ENCODE assay signal across 2 cellular contexts in the genomic region with DNA sequence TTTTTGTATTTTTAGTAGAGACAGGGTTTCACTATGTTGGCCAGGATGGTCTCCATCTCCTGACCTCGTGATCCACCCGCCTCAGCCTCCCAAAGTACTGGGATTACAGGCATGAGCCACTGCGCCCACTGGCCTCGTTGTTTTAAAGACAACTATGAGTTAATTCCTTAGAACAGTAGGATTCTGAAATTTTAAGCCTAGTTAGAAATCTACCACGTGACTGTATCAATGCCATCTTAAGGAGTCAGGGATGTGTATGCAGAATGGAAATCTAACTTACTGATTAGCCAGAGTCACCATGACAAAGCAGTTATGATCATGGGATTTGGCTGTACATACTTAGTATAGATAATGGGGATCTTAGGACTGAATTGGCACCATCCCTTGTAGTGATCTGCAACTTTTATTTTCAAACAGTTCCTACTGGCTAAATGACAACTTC.
TF ChIP-seq lines count a peak whose summit lies in the region.

No MANE protein-coding gene starts in this region.

TF ChIP-seq in IMR-90, 13 proteins besides CTCF, POLR2A, EP300 and RAD21:
- TF ChIP-seq NFE2L2 (IDR thresholded peaks at IDR 0.05; ENCODE audit: low read depth, low read length) (peak; percentile 94), MAZ (IDR thresholded peaks at IDR 0.05; ENCODE audit: borderline replicate concordance, low read depth, low read length) (no peak), CEBPB (IDR thresholded peaks at IDR 0.05; ENCODE audit: low read depth, low read length) (no peak), MAFK (IDR thresholded peaks at IDR 0.05; ENCODE audit: low read depth, low read length) (peak; percentile 17; the same call in 1 of the 2 replicates)
TF ChIP-seq in IMR-90: peak in this region for 2.

TF ChIP-seq in K562, 482 proteins besides CTCF, POLR2A, EP300 and RAD21 (continues in another document):
- TF ChIP-seq ELF1 (tag; IDR thresholded peaks at IDR 0.05) (peak; percentile 33; the same call in 1 of the 2 replicates), ZNF324 (CRISPR knock-in tag; IDR thresholded peaks at IDR 0.05) (no peak), ZNF253 (CRISPR knock-in tag; conservative IDR thresholded peaks at IDR 0.05) (no peak), TOE1 (IDR thresholded peaks at IDR 0.05; ENCODE audit: borderline replicate concordance) (peak; percentile 96), TOE1 (CRISPR knock-in tag; IDR thresholded peaks at IDR 0.05; ENCODE audit: borderline replicate concordance, low read depth) (no peak), SMAD3 (CRISPR knock-in tag; conservative IDR thresholded peaks at IDR 0.05) (0 out of 2 replicates have a peak, but pooled peaks have one; percentile 2), KLF6 (CRISPR knock-in tag; IDR thresholded peaks at IDR 0.05; ENCODE audit: borderline replicate concordance) (peak; percentile 75; the same call in 1 of the 2 replicates), FOXM1 (IDR thresholded peaks at IDR 0.05; ENCODE audit: low read depth) (no peak), FOXM1 (CRISPR knock-in tag; IDR thresholded peaks at IDR 0.05; ENCODE audit: low read depth) (no peak), FOSL1 (tag; conservative IDR thresholded peaks at IDR 0.05) (peak; percentile 65), DPF2 (IDR thresholded peaks at IDR 0.05) (peak; percentile 81), MTA3 (IDR thresholded peaks at IDR 0.05; ENCODE audit: borderline replicate concordance) (0 out of 2 replicates have a peak, but pooled peaks have one; percentile 43), TAF9B (IDR thresholded peaks at IDR 0.05; ENCODE audit: partially characterized antibody) (peak; percentile 38), POLR2H (tag; IDR thresholded peaks at IDR 0.05; ENCODE audit: low read depth) (peak; percentile 42), ZNF766 (CRISPR knock-in tag; conservative IDR thresholded peaks at IDR 0.05) (peak; percentile 82), HDAC8 (tag; IDR thresholded peaks at IDR 0.05) (peak; percentile 20; the same call in 1 of the 2 replicates), FOXJ2 (tag; IDR thresholded peaks at IDR 0.05) (peak; percentile 84), ATF7 (IDR thresholded peaks at IDR 0.05) (no peak), ZNF76 (CRISPR knock-in tag; IDR thresholded peaks at IDR 0.05; ENCODE audit: borderline replicate concordance) (no peak), NFE2 (IDR thresholded peaks at IDR 0.05; ENCODE audit: low read depth) (peak; percentile 98), ZNF589 (CRISPR knock-in tag; IDR thresholded peaks at IDR 0.05; ENCODE audit: low read depth) (no peak), BRD4 (IDR thresholded peaks at IDR 0.05) (no peak), ZBTB8A (IDR thresholded peaks at IDR 0.05; ENCODE audit: partially characterized antibody) (no peak), DDX20 (tag; IDR thresholded peaks at IDR 0.05; ENCODE audit: low read depth) (peak; percentile 43; the same call in 1 of the 2 replicates), MAFF (IDR thresholded peaks at IDR 0.05; ENCODE audit: low read length) (peak; percentile 95), ZNF41 (CRISPR knock-in tag; conservative IDR thresholded peaks at IDR 0.05) (peak; percentile 67), ARID1B (IDR thresholded peaks at IDR 0.05) (peak; percentile 77), TRIM24 (IDR thresholded peaks at IDR 0.05) (peak in 1 of 2 experiments; percentile 49; a peak in 1 of 4 replicates), NR4A1 (CRISPR knock-in tag; IDR thresholded peaks at IDR 0.05) (no peak), NR4A1 (tag; IDR thresholded peaks at IDR 0.05) (peak; percentile 91; the same call in 1 of the 2 replicates), TAF7 (tag; IDR thresholded peaks at IDR 0.05) (no peak), MECOM (CRISPR knock-in tag; IDR thresholded peaks at IDR 0.05) (peak; percentile 29; the same call in 1 of the 2 replicates), FOXA1 (IDR thresholded peaks at IDR 0.05; ENCODE audit: borderline replicate concordance) (no peak), NFATC3 (IDR thresholded peaks at IDR 0.05) (0 out of 2 replicates have a peak, but pooled peaks have one; percentile 26), L3MBTL2 (IDR thresholded peaks at IDR 0.05) (peak; percentile 59; the same call in 1 of the 2 replicates), C11orf30 (IDR thresholded peaks at IDR 0.05; ENCODE audit: low read depth) (peak; percentile 98), MAFG (tag; conservative IDR thresholded peaks at IDR 0.05) (peak; percentile 99), CC2D1A (IDR thresholded peaks at IDR 0.05) (no peak), MAFK (IDR thresholded peaks at IDR 0.05; ENCODE audit: low read length) (peak; percentile 94), EP400 (IDR thresholded peaks at IDR 0.05) (peak; percentile 54; the same call in 1 of the 2 replicates), SOX6 (IDR thresholded peaks at IDR 0.05) (peak; percentile 50), NCOA1 (IDR thresholded peaks at IDR 0.05; ENCODE audit: low read depth) (0 out of 2 replicates have a peak, but pooled peaks have one; percentile 16)
- TF ChIP-seq, protein P1, sequence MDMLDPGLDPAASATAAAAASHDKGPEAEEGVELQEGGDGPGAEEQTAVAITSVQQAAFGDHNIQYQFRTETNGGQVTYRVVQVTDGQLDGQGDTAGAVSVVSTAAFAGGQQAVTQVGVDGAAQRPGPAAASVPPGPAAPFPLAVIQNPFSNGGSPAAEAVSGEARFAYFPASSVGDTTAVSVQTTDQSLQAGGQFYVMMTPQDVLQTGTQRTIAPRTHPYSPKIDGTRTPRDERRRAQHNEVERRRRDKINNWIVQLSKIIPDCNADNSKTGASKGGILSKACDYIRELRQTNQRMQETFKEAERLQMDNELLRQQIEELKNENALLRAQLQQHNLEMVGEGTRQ (CRISPR knock-in tag; IDR thresholded peaks at IDR 0.05) = peak; percentile 70
- TF ChIP-seq, protein P2, sequence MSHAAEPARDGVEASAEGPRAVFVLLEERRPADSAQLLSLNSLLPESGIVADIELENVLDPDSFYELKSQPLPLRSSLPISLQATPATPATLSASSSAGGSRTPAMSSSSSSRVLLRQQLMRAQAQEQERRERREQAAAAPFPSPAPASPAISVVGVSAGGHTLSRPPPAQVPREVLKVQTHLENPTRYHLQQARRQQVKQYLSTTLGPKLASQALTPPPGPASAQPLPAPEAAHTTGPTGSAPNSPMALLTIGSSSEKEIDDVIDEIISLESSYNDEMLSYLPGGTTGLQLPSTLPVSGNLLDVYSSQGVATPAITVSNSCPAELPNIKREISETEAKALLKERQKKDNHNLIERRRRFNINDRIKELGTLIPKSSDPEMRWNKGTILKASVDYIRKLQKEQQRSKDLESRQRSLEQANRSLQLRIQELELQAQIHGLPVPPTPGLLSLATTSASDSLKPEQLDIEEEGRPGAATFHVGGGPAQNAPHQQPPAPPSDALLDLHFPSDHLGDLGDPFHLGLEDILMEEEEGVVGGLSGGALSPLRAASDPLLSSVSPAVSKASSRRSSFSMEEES (CRISPR knock-in tag; IDR thresholded peaks at IDR 0.05) = peak; percentile 97
- TF ChIP-seq, protein P3, sequence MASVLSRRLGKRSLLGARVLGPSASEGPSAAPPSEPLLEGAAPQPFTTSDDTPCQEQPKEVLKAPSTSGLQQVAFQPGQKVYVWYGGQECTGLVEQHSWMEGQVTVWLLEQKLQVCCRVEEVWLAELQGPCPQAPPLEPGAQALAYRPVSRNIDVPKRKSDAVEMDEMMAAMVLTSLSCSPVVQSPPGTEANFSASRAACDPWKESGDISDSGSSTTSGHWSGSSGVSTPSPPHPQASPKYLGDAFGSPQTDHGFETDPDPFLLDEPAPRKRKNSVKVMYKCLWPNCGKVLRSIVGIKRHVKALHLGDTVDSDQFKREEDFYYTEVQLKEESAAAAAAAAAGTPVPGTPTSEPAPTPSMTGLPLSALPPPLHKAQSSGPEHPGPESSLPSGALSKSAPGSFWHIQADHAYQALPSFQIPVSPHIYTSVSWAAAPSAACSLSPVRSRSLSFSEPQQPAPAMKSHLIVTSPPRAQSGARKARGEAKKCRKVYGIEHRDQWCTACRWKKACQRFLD (CRISPR knock-in tag; IDR thresholded peaks at IDR 0.05) = peak; percentile 84
- TF ChIP-seq, protein P4, sequence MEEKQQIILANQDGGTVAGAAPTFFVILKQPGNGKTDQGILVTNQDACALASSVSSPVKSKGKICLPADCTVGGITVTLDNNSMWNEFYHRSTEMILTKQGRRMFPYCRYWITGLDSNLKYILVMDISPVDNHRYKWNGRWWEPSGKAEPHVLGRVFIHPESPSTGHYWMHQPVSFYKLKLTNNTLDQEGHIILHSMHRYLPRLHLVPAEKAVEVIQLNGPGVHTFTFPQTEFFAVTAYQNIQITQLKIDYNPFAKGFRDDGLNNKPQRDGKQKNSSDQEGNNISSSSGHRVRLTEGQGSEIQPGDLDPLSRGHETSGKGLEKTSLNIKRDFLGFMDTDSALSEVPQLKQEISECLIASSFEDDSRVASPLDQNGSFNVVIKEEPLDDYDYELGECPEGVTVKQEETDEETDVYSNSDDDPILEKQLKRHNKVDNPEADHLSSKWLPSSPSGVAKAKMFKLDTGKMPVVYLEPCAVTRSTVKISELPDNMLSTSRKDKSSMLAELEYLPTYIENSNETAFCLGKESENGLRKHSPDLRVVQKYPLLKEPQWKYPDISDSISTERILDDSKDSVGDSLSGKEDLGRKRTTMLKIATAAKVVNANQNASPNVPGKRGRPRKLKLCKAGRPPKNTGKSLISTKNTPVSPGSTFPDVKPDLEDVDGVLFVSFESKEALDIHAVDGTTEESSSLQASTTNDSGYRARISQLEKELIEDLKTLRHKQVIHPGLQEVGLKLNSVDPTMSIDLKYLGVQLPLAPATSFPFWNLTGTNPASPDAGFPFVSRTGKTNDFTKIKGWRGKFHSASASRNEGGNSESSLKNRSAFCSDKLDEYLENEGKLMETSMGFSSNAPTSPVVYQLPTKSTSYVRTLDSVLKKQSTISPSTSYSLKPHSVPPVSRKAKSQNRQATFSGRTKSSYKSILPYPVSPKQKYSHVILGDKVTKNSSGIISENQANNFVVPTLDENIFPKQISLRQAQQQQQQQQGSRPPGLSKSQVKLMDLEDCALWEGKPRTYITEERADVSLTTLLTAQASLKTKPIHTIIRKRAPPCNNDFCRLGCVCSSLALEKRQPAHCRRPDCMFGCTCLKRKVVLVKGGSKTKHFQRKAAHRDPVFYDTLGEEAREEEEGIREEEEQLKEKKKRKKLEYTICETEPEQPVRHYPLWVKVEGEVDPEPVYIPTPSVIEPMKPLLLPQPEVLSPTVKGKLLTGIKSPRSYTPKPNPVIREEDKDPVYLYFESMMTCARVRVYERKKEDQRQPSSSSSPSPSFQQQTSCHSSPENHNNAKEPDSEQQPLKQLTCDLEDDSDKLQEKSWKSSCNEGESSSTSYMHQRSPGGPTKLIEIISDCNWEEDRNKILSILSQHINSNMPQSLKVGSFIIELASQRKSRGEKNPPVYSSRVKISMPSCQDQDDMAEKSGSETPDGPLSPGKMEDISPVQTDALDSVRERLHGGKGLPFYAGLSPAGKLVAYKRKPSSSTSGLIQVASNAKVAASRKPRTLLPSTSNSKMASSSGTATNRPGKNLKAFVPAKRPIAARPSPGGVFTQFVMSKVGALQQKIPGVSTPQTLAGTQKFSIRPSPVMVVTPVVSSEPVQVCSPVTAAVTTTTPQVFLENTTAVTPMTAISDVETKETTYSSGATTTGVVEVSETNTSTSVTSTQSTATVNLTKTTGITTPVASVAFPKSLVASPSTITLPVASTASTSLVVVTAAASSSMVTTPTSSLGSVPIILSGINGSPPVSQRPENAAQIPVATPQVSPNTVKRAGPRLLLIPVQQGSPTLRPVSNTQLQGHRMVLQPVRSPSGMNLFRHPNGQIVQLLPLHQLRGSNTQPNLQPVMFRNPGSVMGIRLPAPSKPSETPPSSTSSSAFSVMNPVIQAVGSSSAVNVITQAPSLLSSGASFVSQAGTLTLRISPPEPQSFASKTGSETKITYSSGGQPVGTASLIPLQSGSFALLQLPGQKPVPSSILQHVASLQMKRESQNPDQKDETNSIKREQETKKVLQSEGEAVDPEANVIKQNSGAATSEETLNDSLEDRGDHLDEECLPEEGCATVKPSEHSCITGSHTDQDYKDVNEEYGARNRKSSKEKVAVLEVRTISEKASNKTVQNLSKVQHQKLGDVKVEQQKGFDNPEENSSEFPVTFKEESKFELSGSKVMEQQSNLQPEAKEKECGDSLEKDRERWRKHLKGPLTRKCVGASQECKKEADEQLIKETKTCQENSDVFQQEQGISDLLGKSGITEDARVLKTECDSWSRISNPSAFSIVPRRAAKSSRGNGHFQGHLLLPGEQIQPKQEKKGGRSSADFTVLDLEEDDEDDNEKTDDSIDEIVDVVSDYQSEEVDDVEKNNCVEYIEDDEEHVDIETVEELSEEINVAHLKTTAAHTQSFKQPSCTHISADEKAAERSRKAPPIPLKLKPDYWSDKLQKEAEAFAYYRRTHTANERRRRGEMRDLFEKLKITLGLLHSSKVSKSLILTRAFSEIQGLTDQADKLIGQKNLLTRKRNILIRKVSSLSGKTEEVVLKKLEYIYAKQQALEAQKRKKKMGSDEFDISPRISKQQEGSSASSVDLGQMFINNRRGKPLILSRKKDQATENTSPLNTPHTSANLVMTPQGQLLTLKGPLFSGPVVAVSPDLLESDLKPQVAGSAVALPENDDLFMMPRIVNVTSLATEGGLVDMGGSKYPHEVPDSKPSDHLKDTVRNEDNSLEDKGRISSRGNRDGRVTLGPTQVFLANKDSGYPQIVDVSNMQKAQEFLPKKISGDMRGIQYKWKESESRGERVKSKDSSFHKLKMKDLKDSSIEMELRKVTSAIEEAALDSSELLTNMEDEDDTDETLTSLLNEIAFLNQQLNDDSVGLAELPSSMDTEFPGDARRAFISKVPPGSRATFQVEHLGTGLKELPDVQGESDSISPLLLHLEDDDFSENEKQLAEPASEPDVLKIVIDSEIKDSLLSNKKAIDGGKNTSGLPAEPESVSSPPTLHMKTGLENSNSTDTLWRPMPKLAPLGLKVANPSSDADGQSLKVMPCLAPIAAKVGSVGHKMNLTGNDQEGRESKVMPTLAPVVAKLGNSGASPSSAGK (IDR thresholded peaks at IDR 0.05) = peak; percentile 40
- TF ChIP-seq, protein P5, sequence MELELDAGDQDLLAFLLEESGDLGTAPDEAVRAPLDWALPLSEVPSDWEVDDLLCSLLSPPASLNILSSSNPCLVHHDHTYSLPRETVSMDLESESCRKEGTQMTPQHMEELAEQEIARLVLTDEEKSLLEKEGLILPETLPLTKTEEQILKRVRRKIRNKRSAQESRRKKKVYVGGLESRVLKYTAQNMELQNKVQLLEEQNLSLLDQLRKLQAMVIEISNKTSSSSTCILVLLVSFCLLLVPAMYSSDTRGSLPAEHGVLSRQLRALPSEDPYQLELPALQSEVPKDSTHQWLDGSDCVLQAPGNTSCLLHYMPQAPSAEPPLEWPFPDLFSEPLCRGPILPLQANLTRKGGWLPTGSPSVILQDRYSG (tag; conservative IDR thresholded peaks at IDR 0.05; ENCODE audit: low read depth) = peak; percentile 73
- TF ChIP-seq, protein P6, sequence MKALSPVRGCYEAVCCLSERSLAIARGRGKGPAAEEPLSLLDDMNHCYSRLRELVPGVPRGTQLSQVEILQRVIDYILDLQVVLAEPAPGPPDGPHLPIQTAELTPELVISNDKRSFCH (CRISPR knock-in tag; IDR thresholded peaks at IDR 0.05) = no peak
- TF ChIP-seq, protein P6 (tag; IDR thresholded peaks at IDR 0.05) = peak; percentile 25; the same call in 1 of the 2 replicates
